ENCODE assay signal across 1 cellular context in the genomic region with DNA sequence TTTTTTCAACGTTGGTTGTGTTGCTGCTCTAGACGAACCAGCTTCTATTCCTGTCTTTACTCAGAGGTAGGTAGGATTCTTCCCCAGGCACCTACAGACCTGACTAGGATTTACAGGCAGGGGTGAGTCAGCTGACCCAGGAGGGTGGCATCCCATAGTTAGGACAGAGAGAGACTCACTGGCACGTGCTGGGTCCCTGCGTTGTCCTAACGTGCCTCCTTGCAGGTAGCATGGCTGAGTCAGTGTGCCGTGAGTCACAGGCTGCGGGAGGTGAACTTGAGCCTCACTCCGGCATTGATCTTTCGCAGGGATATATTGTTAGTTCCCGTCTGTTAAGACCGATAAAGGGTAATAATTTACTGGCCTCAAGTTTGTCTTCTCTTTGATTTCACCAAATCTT.
A peak's percentile ranks its signal among the peaks of the same experiment; 100 is the strongest.
TF ChIP-seq lines count a peak whose summit lies in the region.

No MANE protein-coding gene starts in this region.

TF ChIP-seq in K562, 482 proteins besides CTCF, POLR2A, EP300 and RAD21 (continued from another document and continues in another):
- TF ChIP-seq ZNF121 (CRISPR knock-in tag; conservative IDR thresholded peaks at IDR 0.05) (no peak), BRF1 (IDR thresholded peaks at IDR 0.05; ENCODE audit: borderline replicate concordance, extremely low read depth, insufficient read length) (no peak), MCM2 (IDR thresholded peaks at IDR 0.05; ENCODE audit: low read depth) (no peak), NCOA2 (IDR thresholded peaks at IDR 0.05; ENCODE audit: partially characterized antibody in 2 of 2) (no peak), ARID1B (IDR thresholded peaks at IDR 0.05) (peak; percentile 15; the same call in 1 of the 2 replicates), NFE2 (IDR thresholded peaks at IDR 0.05; ENCODE audit: low read depth) (no peak), PRMT5 (CRISPR knock-in tag; IDR thresholded peaks at IDR 0.05) (no peak), ZNF589 (CRISPR knock-in tag; IDR thresholded peaks at IDR 0.05; ENCODE audit: low read depth) (no peak), TEAD4 (IDR thresholded peaks at IDR 0.05; ENCODE audit: low read length) (no peak), TEAD4 (CRISPR knock-in tag; IDR thresholded peaks at IDR 0.05; ENCODE audit: borderline replicate concordance) (no peak), ETV6 (IDR thresholded peaks at IDR 0.05; ENCODE audit: borderline replicate concordance in 1 of 2, low read depth in 2 of 2, low read length in 1 of 2) (no peak), ETV6 (CRISPR knock-in tag; IDR thresholded peaks at IDR 0.05; ENCODE audit: borderline replicate concordance) (0 out of 2 replicates have a peak, but pooled peaks have one; percentile 29), PHF20 (IDR thresholded peaks at IDR 0.05; ENCODE audit: partially characterized antibody) (no peak), MTF1 (CRISPR knock-in tag; IDR thresholded peaks at IDR 0.05; ENCODE audit: borderline replicate concordance) (no peak), RBM17 (IDR thresholded peaks at IDR 0.05; ENCODE audit: borderline replicate concordance, low read depth, low read length) (no peak), JUND (IDR thresholded peaks at IDR 0.05; ENCODE audit: borderline replicate concordance, low read depth, low read length) (no peak), JUND (tag; IDR thresholded peaks at IDR 0.05; ENCODE audit: borderline replicate concordance, low read depth, low read length) (peak; percentile 26; the same call in 2 of the 3 replicates), HDGF (IDR thresholded peaks at IDR 0.05) (no peak), ZNF354B (CRISPR knock-in tag; IDR thresholded peaks at IDR 0.05) (no peak), BHLHE40 (IDR thresholded peaks at IDR 0.05; ENCODE audit: low read length) (peak; percentile 93), FOSL1 (tag; conservative IDR thresholded peaks at IDR 0.05) (peak; percentile 82), SRSF3 (IDR thresholded peaks at IDR 0.05; ENCODE audit: insufficient read depth, low read length) (no peak), RFX5 (IDR thresholded peaks at IDR 0.05; ENCODE audit: low read depth, low read length) (no peak), ZNF696 (CRISPR knock-in tag; conservative IDR thresholded peaks at IDR 0.05) (no peak), HCFC1 (IDR thresholded peaks at IDR 0.05; ENCODE audit: low read depth, low read length) (no peak), ARNT (IDR thresholded peaks at IDR 0.05) (no peak), MEF2D (tag; conservative IDR thresholded peaks at IDR 0.05; ENCODE audit: low read depth) (no peak), NONO (IDR thresholded peaks at IDR 0.05; ENCODE audit: low read depth in 2 of 2, low read length in 1 of 2) (no peak), L3MBTL2 (IDR thresholded peaks at IDR 0.05) (0 out of 2 replicates have a peak, but pooled peaks have one; percentile 30), ZEB2 (IDR thresholded peaks at IDR 0.05) (0 out of 2 replicates have a peak, but pooled peaks have one; percentile 49), PTBP1 (IDR thresholded peaks at IDR 0.05; ENCODE audit: low read depth, low read length) (no peak), ZNF253 (CRISPR knock-in tag; conservative IDR thresholded peaks at IDR 0.05) (no peak), CCAR2 (IDR thresholded peaks at IDR 0.05; ENCODE audit: low read depth, low read length) (no peak), POU5F1 (IDR thresholded peaks at IDR 0.05; ENCODE audit: borderline replicate concordance, low read depth, low read length, partially characterized antibody) (no peak), ZBED1 (IDR thresholded peaks at IDR 0.05) (no peak), EHMT2 (IDR thresholded peaks at IDR 0.05) (no peak)
- TF ChIP-seq, protein P1, sequence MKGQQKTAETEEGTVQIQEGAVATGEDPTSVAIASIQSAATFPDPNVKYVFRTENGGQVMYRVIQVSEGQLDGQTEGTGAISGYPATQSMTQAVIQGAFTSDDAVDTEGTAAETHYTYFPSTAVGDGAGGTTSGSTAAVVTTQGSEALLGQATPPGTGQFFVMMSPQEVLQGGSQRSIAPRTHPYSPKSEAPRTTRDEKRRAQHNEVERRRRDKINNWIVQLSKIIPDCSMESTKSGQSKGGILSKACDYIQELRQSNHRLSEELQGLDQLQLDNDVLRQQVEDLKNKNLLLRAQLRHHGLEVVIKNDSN (CRISPR knock-in tag; IDR thresholded peaks at IDR 0.05) = peak; percentile 32; the same call in 1 of the 2 replicates
- TF ChIP-seq, protein P2, sequence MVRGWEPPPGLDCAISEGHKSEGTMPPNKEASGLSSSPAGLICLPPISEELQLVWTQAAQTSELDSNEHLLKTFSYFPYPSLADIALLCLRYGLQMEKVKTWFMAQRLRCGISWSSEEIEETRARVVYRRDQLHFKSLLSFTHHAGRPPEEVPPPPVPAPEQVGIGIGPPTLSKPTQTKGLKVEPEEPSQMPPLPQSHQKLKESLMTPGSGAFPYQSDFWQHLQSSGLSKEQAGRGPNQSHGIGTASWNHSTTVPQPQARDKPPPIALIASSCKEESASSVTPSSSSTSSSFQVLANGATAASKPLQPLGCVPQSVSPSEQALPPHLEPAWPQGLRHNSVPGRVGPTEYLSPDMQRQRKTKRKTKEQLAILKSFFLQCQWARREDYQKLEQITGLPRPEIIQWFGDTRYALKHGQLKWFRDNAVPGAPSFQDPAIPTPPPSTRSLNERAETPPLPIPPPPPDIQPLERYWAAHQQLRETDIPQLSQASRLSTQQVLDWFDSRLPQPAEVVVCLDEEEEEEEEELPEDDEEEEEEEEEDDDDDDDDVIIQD (CRISPR knock-in tag; IDR thresholded peaks at IDR 0.05) = no peak
- TF ChIP-seq, protein P3, sequence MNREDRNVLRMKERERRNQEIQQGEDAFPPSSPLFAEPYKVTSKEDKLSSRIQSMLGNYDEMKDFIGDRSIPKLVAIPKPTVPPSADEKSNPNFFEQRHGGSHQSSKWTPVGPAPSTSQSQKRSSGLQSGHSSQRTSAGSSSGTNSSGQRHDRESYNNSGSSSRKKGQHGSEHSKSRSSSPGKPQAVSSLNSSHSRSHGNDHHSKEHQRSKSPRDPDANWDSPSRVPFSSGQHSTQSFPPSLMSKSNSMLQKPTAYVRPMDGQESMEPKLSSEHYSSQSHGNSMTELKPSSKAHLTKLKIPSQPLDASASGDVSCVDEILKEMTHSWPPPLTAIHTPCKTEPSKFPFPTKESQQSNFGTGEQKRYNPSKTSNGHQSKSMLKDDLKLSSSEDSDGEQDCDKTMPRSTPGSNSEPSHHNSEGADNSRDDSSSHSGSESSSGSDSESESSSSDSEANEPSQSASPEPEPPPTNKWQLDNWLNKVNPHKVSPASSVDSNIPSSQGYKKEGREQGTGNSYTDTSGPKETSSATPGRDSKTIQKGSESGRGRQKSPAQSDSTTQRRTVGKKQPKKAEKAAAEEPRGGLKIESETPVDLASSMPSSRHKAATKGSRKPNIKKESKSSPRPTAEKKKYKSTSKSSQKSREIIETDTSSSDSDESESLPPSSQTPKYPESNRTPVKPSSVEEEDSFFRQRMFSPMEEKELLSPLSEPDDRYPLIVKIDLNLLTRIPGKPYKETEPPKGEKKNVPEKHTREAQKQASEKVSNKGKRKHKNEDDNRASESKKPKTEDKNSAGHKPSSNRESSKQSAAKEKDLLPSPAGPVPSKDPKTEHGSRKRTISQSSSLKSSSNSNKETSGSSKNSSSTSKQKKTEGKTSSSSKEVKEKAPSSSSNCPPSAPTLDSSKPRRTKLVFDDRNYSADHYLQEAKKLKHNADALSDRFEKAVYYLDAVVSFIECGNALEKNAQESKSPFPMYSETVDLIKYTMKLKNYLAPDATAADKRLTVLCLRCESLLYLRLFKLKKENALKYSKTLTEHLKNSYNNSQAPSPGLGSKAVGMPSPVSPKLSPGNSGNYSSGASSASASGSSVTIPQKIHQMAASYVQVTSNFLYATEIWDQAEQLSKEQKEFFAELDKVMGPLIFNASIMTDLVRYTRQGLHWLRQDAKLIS (CRISPR knock-in tag; IDR thresholded peaks at IDR 0.05) = no peak
- TF ChIP-seq, protein P4, sequence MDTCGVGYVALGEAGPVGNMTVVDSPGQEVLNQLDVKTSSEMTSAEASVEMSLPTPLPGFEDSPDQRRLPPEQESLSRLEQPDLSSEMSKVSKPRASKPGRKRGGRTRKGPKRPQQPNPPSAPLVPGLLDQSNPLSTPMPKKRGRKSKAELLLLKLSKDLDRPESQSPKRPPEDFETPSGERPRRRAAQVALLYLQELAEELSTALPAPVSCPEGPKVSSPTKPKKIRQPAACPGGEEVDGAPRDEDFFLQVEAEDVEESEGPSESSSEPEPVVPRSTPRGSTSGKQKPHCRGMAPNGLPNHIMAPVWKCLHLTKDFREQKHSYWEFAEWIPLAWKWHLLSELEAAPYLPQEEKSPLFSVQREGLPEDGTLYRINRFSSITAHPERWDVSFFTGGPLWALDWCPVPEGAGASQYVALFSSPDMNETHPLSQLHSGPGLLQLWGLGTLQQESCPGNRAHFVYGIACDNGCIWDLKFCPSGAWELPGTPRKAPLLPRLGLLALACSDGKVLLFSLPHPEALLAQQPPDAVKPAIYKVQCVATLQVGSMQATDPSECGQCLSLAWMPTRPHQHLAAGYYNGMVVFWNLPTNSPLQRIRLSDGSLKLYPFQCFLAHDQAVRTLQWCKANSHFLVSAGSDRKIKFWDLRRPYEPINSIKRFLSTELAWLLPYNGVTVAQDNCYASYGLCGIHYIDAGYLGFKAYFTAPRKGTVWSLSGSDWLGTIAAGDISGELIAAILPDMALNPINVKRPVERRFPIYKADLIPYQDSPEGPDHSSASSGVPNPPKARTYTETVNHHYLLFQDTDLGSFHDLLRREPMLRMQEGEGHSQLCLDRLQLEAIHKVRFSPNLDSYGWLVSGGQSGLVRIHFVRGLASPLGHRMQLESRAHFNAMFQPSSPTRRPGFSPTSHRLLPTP (IDR thresholded peaks at IDR 0.05; ENCODE audit: borderline replicate concordance, extremely low read depth, insufficient read length) = no peak
- TF ChIP-seq, protein P5, sequence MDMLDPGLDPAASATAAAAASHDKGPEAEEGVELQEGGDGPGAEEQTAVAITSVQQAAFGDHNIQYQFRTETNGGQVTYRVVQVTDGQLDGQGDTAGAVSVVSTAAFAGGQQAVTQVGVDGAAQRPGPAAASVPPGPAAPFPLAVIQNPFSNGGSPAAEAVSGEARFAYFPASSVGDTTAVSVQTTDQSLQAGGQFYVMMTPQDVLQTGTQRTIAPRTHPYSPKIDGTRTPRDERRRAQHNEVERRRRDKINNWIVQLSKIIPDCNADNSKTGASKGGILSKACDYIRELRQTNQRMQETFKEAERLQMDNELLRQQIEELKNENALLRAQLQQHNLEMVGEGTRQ (CRISPR knock-in tag; IDR thresholded peaks at IDR 0.05) = no peak
- TF ChIP-seq, protein P6, sequence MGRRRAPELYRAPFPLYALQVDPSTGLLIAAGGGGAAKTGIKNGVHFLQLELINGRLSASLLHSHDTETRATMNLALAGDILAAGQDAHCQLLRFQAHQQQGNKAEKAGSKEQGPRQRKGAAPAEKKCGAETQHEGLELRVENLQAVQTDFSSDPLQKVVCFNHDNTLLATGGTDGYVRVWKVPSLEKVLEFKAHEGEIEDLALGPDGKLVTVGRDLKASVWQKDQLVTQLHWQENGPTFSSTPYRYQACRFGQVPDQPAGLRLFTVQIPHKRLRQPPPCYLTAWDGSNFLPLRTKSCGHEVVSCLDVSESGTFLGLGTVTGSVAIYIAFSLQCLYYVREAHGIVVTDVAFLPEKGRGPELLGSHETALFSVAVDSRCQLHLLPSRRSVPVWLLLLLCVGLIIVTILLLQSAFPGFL (CRISPR knock-in tag; IDR thresholded peaks at IDR 0.05) = no peak
- TF ChIP-seq, protein P7, sequence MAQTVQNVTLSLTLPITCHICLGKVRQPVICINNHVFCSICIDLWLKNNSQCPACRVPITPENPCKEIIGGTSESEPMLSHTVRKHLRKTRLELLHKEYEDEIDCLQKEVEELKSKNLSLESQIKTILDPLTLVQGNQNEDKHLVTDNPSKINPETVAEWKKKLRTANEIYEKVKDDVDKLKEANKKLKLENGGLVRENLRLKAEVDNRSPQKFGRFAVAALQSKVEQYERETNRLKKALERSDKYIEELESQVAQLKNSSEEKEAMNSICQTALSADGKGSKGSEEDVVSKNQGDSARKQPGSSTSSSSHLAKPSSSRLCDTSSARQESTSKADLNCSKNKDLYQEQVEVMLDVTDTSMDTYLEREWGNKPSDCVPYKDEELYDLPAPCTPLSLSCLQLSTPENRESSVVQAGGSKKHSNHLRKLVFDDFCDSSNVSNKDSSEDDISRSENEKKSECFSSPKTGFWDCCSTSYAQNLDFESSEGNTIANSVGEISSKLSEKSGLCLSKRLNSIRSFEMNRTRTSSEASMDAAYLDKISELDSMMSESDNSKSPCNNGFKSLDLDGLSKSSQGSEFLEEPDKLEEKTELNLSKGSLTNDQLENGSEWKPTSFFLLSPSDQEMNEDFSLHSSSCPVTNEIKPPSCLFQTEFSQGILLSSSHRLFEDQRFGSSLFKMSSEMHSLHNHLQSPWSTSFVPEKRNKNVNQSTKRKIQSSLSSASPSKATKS (CRISPR knock-in tag; IDR thresholded peaks at IDR 0.05) = no peak
- TF ChIP-seq, protein P8, sequence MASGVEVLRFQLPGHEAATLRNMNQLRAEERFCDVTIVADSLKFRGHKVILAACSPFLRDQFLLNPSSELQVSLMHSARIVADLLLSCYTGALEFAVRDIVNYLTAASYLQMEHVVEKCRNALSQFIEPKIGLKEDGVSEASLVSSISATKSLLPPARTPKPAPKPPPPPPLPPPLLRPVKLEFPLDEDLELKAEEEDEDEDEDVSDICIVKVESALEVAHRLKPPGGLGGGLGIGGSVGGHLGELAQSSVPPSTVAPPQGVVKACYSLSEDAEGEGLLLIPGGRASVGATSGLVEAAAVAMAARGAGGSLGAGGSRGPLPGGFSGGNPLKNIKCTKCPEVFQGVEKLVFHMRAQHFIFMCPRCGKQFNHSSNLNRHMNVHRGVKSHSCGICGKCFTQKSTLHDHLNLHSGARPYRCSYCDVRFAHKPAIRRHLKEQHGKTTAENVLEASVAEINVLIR (CRISPR knock-in tag; IDR thresholded peaks at IDR 0.05) = no peak
- TF ChIP-seq, protein P9, sequence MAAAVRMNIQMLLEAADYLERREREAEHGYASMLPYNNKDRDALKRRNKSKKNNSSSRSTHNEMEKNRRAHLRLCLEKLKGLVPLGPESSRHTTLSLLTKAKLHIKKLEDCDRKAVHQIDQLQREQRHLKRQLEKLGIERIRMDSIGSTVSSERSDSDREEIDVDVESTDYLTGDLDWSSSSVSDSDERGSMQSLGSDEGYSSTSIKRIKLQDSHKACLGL (CRISPR knock-in tag; IDR thresholded peaks at IDR 0.05; ENCODE audit: borderline replicate concordance, poor library complexity, severe bottlenecking) = no peak
- TF ChIP-seq, protein P10, sequence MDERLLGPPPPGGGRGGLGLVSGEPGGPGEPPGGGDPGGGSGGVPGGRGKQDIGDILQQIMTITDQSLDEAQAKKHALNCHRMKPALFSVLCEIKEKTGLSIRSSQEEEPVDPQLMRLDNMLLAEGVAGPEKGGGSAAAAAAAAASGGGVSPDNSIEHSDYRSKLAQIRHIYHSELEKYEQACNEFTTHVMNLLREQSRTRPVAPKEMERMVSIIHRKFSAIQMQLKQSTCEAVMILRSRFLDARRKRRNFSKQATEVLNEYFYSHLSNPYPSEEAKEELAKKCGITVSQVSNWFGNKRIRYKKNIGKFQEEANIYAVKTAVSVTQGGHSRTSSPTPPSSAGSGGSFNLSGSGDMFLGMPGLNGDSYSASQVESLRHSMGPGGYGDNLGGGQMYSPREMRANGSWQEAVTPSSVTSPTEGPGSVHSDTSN (CRISPR knock-in tag; IDR thresholded peaks at IDR 0.05; ENCODE audit: low read depth) = no peak
- TF ChIP-seq, protein P10 (tag; conservative IDR thresholded peaks at IDR 0.05; ENCODE audit: low read depth) = no peak
